Comparison of ENCODE assay signal across 11 cellular contexts in the genomic region with DNA sequence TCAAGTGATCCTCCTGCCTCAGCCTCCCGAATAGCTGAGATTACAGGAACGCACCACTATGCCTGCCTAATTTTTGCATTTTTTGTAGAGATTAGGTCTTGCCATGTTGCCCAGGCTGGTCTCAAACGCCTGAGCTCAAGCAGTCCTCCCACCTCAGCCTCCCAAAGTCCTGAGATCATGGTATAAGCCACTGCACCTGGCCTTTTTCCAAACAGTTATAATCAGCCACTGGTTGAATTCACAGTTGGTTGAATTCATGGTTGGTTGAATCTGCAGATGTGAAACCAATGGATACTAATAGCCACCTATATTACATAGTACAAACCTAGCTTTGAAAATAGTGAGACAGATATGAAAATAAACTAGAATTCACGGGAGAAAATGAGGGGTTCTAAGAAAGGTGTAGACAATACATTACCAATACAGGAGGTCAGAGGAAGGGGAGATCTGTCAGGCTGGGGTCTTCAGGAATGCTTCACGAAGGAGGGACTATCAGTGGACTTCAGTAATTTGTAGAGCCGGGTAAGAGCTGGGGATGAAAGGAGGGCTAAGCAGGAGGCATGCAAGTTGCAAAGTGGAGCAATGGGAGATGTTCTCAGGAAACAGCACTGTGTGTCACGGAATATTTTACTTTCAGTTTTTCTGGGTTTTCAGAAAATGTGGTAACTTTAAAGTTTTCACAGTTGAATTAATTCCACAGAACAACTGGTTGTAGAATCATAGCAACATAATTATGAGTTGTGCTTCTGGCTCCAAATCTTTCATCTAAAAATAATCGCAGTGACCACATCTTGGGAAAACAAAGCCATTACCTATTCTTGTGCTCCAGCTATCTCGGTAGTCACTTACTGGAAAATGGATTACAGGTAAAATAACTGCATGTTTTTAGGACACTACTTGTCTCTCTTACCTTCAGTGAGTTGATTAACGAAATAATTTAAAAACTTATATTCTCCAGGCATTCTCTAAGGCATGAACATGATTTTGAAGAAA. TPM values are rescaled to one million over a fixed set of nuclear protein-coding genes. Genes with fewer than 3 reads are reported as not detected.
DNase-seq lines count a peak whose midpoint lies in the region; ATAC-seq, FAIRE-seq and TF ChIP-seq lines count a peak whose summit lies in the region.
"Had no signal": no experiment of that assay in that cellular context is flagged by ENCODE, and none has a peak within 500 bp of the region (broad histone marks: within the 10 kb centered on the region; RNA-seq: fewer than 3 reads in every experiment).

No MANE protein-coding gene starts in this region.

- WGBS in HepG2 (ENCODE audit: low lambda C conversion rate) = 12% methylated on average over 10 of the region's 10 CpGs
- 45% methylated on average over 10 of the region's 10 CpGs for WGBS in right lobe of liver (ENCODE audit: insufficient coverage, low coverage, low lambda C conversion rate, missing lambda C conversion rate)

- TF ChIP-seq CTCF in HepG2 (CRISPR knock-in tag; IDR thresholded peaks at IDR 0.05) (no peak), right lobe of liver (IDR thresholded peaks at IDR 0.05) (no peak), MM.1S (IDR thresholded peaks at IDR 0.05; ENCODE audit: low read length) (no peak), upper lobe of right lung (IDR thresholded peaks at IDR 0.05) (no peak), progenitor cell of endocrine pancreas (IDR thresholded peaks at IDR 0.05; ENCODE audit: unreplicated experiment) (no peak)

- no peak for FAIRE-seq in HepG2 (lab: Jason Lieb, UNC)

- TF ChIP-seq POLR2A in HepG2 (IDR thresholded peaks at IDR 0.05; ENCODE audit: insufficient read depth in 1 of 2, low read depth in 2 of 2, low read length in 2 of 2) (no peak), right lobe of liver (IDR thresholded peaks at IDR 0.05) (no peak)

- H4K20me1 ChIP-seq in HepG2 (ENCODE audit: insufficient read depth, low read length) (no peaks in the 10 kb centered on the region), MM.1S (ENCODE audit: insufficient read depth, low read length) (no peaks in the 10 kb centered on the region)

- no peak overlapping the region for H3K27ac Mint-ChIP-seq in progenitor cell of endocrine pancreas
- H3K27ac Mint-ChIP-seq: dendritic cell treated with granulocyte-macrophage colony-stimulating factor and Interleukin-4, amounts not matched to agents 40 ng/mL and 50 ng/mL, for 4 days had no signal

- H3K9me3 ChIP-seq in HepG2 (ENCODE audit: low read length) = no peaks in the 10 kb centered on the region
- H3K9me3 ChIP-seq in right lobe of liver = no peaks in the 10 kb centered on the region
- H3K9me3 ChIP-seq in MM.1S (replicated peaks; ENCODE audit: insufficient read depth, low read length) = no peaks in the 10 kb centered on the region
- H3K9me3 ChIP-seq in upper lobe of right lung = no peaks in the 10 kb centered on the region

- no peaks in the 10 kb centered on the region for H3K36me3 Mint-ChIP-seq in progenitor cell of endocrine pancreas (ENCODE audit: insufficient read depth)

- H3K27ac ChIP-seq in HepG2 (ENCODE audit: extremely low read length, insufficient read depth, low read length) (no peak overlapping the region), right lobe of liver (no peak overlapping the region), MM.1S (ENCODE audit: low read length) (no peak overlapping the region), upper lobe of right lung (no peak overlapping the region)

- H3K36me3 ChIP-seq in HepG2 (replicated peaks in 1 of 2; ENCODE audit: control insufficient read depth in 1 of 2, insufficient read depth in 2 of 2, low read length in 2 of 2) = no peaks in the 10 kb centered on the region
- H3K36me3 ChIP-seq in right lobe of liver = no peaks in the 10 kb centered on the region
- no peaks in the 10 kb centered on the region for H3K36me3 ChIP-seq in MM.1S (replicated peaks; ENCODE audit: insufficient read depth, low read length)
- no peaks in the 10 kb centered on the region for H3K36me3 ChIP-seq in upper lobe of right lung

- in situ Hi-C loops in HepG2 (cut with HindIII; ENCODE audit: extremely low pct_ligation_motif_present, low pct_unique_long_range_greater_than_20kb) = no loop called here

- no TSS peak for BruUV-seq in HepG2 (replicated peaks; lab: Mats Ljungman, UMichigan)

- no peak overlapping the region for H3K9ac ChIP-seq in HepG2 (ENCODE audit: insufficient read depth, low read depth, low read length)
- peak overlapping the region; percentile 36; the same call in 1 of the 2 replicates for H3K9ac ChIP-seq in MM.1S (ENCODE audit: low read length)

- no peaks in the 10 kb centered on the region for H3K9me3 Mint-ChIP-seq in progenitor cell of endocrine pancreas (ENCODE audit: low read depth)
- H3K9me3 Mint-ChIP-seq: dendritic cell treated with granulocyte-macrophage colony-stimulating factor and Interleukin-4, amounts not matched to agents 40 ng/mL and 50 ng/mL, for 4 days had no signal

- H2AFZ ChIP-seq in HepG2 (ENCODE audit: low read length) (no peak overlapping the region), MM.1S (ENCODE audit: low read length) (peak overlapping the region; percentile 69)

- no peak overlapping the region for H3K4me3 Mint-ChIP-seq in progenitor cell of endocrine pancreas (ENCODE audit: low read depth)
- H3K4me3 Mint-ChIP-seq: dendritic cell treated with granulocyte-macrophage colony-stimulating factor and Interleukin-4, amounts not matched to agents 40 ng/mL and 50 ng/mL, for 4 days had no signal

- ATAC-seq in HepG2 (peak; percentile 42; the same call in 2 of the 3 replicates), right lobe of liver (no peak), upper lobe of right lung (no peak), HG02970 (IDR thresholded peaks at IDR 0.05; ENCODE audit: low FRiP score, unreplicated experiment) (no peak), HG03139 (IDR thresholded peaks at IDR 0.05; ENCODE audit: unreplicated experiment) (no peak)
- ATAC-seq: HCT116 had no signal

- DNase-seq in HepG2 (ENCODE audit: low spot score) = no peak
- DNase-seq in right lobe of liver = no peak
- no peak for DNase-seq in MM.1S
- DNase-seq in fibroblast of peridontal ligament (ENCODE audit: extremely low read depth) = peak; percentile 49
- no peak for DNase-seq in upper lobe of right lung
- DNase-seq in progenitor cell of endocrine pancreas (ENCODE audit: low spot score, unreplicated experiment) = no peak
- DNase-seq: NCI-H1048 had no signal

- intact Hi-C loops in HepG2 (cut with micrococcal nuclease; ENCODE audit: unreplicated experiment) = no loop called here
- intact Hi-C loops in right lobe of liver (cut with DNase I) = no loop called here
- intact Hi-C loops in upper lobe of right lung (cut with DNase I) = no loop called here

- TF ChIP-seq EP300 in HepG2 (IDR thresholded peaks at IDR 0.05; ENCODE audit: low read depth in 2 of 2, low read length in 2 of 2) (no peak), HepG2 (CRISPR knock-in tag; IDR thresholded peaks at IDR 0.05; ENCODE audit: borderline replicate concordance) (no peak)

- H3K4me2 ChIP-seq in HepG2 (ENCODE audit: low read depth, low read length) (peak overlapping the region; percentile 29; the same call in 1 of the 2 replicates), MM.1S (ENCODE audit: low read depth, low read length) (peak overlapping the region; percentile 83)

- H3K9me2 ChIP-seq in MM.1S (replicated peaks; ENCODE audit: insufficient read depth, low read length) = no peaks in the 10 kb centered on the region

- H3K4me1 Mint-ChIP-seq in progenitor cell of endocrine pancreas (ENCODE audit: low read depth) = peaks cover 7% of the 10 kb centered on the region

- H3K27me3 Mint-ChIP-seq in progenitor cell of endocrine pancreas = no peaks in the 10 kb centered on the region

- no peak for TF ChIP-seq RAD21 in HepG2 (CRISPR knock-in tag; IDR thresholded peaks at IDR 0.05)

- H3K4me3 ChIP-seq in HepG2 (replicated peaks in 1 of 3; ENCODE audit: insufficient read depth in 1 of 3, low read depth in 2 of 3, low read length in 3 of 3) = no peak overlapping the region
- no peak overlapping the region for H3K4me3 ChIP-seq in right lobe of liver
- peak overlapping the region; percentile 50 for H3K4me3 ChIP-seq in MM.1S (ENCODE audit: low read length)
- peak overlapping the region; percentile 27 for H3K4me3 ChIP-seq in upper lobe of right lung

- POLR2A ChIA-PET in HepG2 (lab: Yijun Ruan, JAX) = interaction anchor here (0.6 kb wide), 1 partner anchor 173 kb away, joined by 3 read pairs; no protein-coding TSS in a partner anchor

- no peaks in the 10 kb centered on the region for H3K79me2 ChIP-seq in HepG2 (ENCODE audit: insufficient read depth, low read length)
- H3K79me2 ChIP-seq in MM.1S (ENCODE audit: low read length) = no peaks in the 10 kb centered on the region

- H3K27me3 ChIP-seq in HepG2 (ENCODE audit: control insufficient read depth in 1 of 2, insufficient read depth in 2 of 2, low read length in 2 of 2) (peaks cover 0 to 18% of the 10 kb centered on the region in 2 experiments; a peak in 2 of 5 replicates), right lobe of liver (no peaks in the 10 kb centered on the region), MM.1S (replicated peaks; ENCODE audit: insufficient read depth, low read length) (no peaks in the 10 kb centered on the region), upper lobe of right lung (no peaks in the 10 kb centered on the region)

- CTCF ChIA-PET in HepG2 (lab: Yijun Ruan, JAX; ENCODE audit: low intra/inter-chr PET ratio, low total read pairs) = no interaction called here

- H3K4me1 ChIP-seq in HepG2 (ENCODE audit: insufficient read depth, low read length) = no peaks in the 10 kb centered on the region
- H3K4me1 ChIP-seq in right lobe of liver = no peaks in the 10 kb centered on the region
- H3K4me1 ChIP-seq in MM.1S (ENCODE audit: low read length) = 0 out of 2 replicates have a peak, but pooled peaks cover 2% of the 10 kb centered on the region
- peaks cover 9% of the 10 kb centered on the region for H3K4me1 ChIP-seq in upper lobe of right lung

- H3F3A ChIP-seq in MM.1S (ENCODE audit: insufficient read depth, low read length) = no peaks in the 10 kb centered on the region

RNA-seq across cellular contexts. Expression of a gene that starts 12.9 kb away (rescaled TPM):
- total RNA-seq in HepG2 (2016; rRNA removed; fragmentation: Illumina TruSeq; extraction: Trizol) (1.4 and 1.7 TPM in 2 replicates), right lobe of liver (1 to 10 TPM; 2.9 to 8.7 (median 4.1) TPM), upper lobe of right lung (10.5 TPM), progenitor cell of endocrine pancreas (6.8 and 8.8 TPM in 2 replicates)
- total RNA-seq in HepG2 (2016; cell fraction: cytosol; rRNA removed; fragmentation: Illumina TruSeq; extraction: Trizol; ENCODE audit: low read depth) = 0.61 and 1.1 TPM in 2 replicates
- total RNA-seq in HepG2 (2016; cell fraction: insoluble cytoplasmic fraction; rRNA removed; fragmentation: Illumina TruSeq; extraction: Trizol) = 1.2 and 1.3 TPM in 2 replicates
- 0.83 and 1.00 TPM in 2 replicates for total RNA-seq in HepG2 (2016; cell fraction: membrane; rRNA removed; fragmentation: Illumina TruSeq; extraction: Trizol)
- total RNA-seq in HepG2 (2016; cell fraction: nucleus; rRNA removed; fragmentation: Illumina TruSeq; extraction: Trizol) = 2.4 and 2.6 TPM in 2 replicates
- 0.44 and 0.77 TPM in 2 replicates for polyA plus RNA-seq in HepG2 (2011; rRNA removed)
- 0.17 and 0.82 TPM in 2 replicates for polyA plus RNA-seq in HepG2 (2011; cell fraction: cytosol; rRNA removed)
- polyA plus RNA-seq in HepG2 (2011; cell fraction: nucleus; rRNA removed) = 0.56 and 0.74 TPM in 2 replicates
- polyA plus RNA-seq in HepG2 (2012) = 0.30 and 0.35 TPM in 2 replicates
- polyA plus RNA-seq in HepG2 (2016; cell fraction: cytosol; fragmentation: Illumina TruSeq; extraction: Trizol; ENCODE audit: low read depth) = 0.16 and 0.33 TPM in 2 replicates
- 0.70 and 0.80 TPM in 2 replicates for polyA plus RNA-seq in HepG2 (2016; cell fraction: insoluble cytoplasmic fraction; fragmentation: Illumina TruSeq; extraction: Trizol; ENCODE audit: low read depth)
- 0.33 and 0.34 TPM in 2 replicates for polyA plus RNA-seq in HepG2 (2016; cell fraction: membrane; fragmentation: Illumina TruSeq; extraction: Trizol; ENCODE audit: low read depth)
- polyA plus RNA-seq in HepG2 (2016; cell fraction: nucleus; fragmentation: Illumina TruSeq; extraction: Trizol; ENCODE audit: insufficient read depth, low read depth) = 0.22 and 0.37 TPM in 2 replicates
- polyA minus RNA-seq in HepG2 (2011; rRNA and poly(A)+ RNA removed; ENCODE audit: low replicate concordance) = 5.0 and 12.4 TPM in 2 replicates
- polyA minus RNA-seq in HepG2 (2011; cell fraction: cytosol; rRNA and poly(A)+ RNA removed) = 0.79 and 1.5 TPM in 2 replicates
- polyA minus RNA-seq in HepG2 (2011; cell fraction: nucleus; rRNA and poly(A)+ RNA removed) = 5.8 and 9.8 TPM in 2 replicates

Comparison
In these comparisons a context has a peak if more than half of its experiments do, and no peak if none do; other contexts are left out.
1. H3K4me3 ChIP-seq: peak in MM.1S (single experiment) and upper lobe of right lung (single experiment); none in HepG2 (0 of 3) and right lobe of liver (0 of 3).